In the genomic region with DNA sequence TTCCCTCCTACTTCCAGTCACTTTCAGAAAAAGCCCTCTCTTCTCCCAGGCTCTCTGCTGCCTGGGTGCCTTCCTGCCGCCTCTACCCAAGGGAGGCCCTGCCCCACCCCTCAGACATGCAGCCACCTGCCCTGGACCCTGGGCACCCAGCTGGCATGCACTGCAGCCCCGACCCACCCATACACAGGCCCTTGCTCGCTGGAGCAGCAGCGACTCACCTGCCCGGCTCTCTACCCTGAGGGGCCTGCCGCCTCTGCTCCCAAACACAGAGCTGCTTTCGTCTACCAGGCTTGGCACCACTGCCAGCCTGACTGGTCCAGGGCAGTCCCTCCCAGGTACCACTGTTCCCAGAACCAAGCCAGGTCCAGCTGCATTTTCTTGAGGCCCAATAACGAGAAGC, we compare ENCODE assay signal across 17 cellular contexts. TPM values are rescaled to one million over a fixed set of nuclear protein-coding genes. Genes with fewer than 3 reads are reported as not detected.
DNase-seq lines count a peak whose midpoint lies in the region; ATAC-seq and TF ChIP-seq lines count a peak whose summit lies in the region.
"Had no signal": no experiment of that assay in that cellular context is flagged by ENCODE, and none has a peak within 500 bp of the region (broad histone marks: within the 10 kb centered on the region; RNA-seq: fewer than 3 reads in every experiment).

No MANE protein-coding gene starts in this region.

- H3K27ac Mint-ChIP-seq in chondrocyte (ENCODE audit: unreplicated experiment) (no peak overlapping the region), neural progenitor cell (peak overlapping the region; percentile 12)
- H3K27ac Mint-ChIP-seq in naive thymus-derived CD4-positive, alpha-beta T cell, result no peak overlapping the region

- H3F3A ChIP-seq in neural progenitor cell (ENCODE audit: low read depth), result no peaks in the 10 kb centered on the region

- TF ChIP-seq CTCF in chondrocyte (IDR thresholded peaks at IDR 0.05) (no peak), neural progenitor cell (IDR thresholded peaks at IDR 0.05) (no peak)

- H3K4me1 Mint-ChIP-seq in chondrocyte (ENCODE audit: low read depth), result no peaks in the 10 kb centered on the region
- no peaks in the 10 kb centered on the region for H3K4me1 Mint-ChIP-seq in neural progenitor cell
- H3K4me1 Mint-ChIP-seq in naive thymus-derived CD4-positive, alpha-beta T cell, result peaks cover 0 to 6% (median 0%) of the 10 kb centered on the region in 7 donors
- H3K4me1 Mint-ChIP-seq: CD4-positive, CD25-positive, alpha-beta regulatory T cell had no signal

- no peak overlapping the region for H3K9ac ChIP-seq in neural progenitor cell

- H3K4me3 Mint-ChIP-seq in chondrocyte (ENCODE audit: unreplicated experiment), result no peak overlapping the region
- no peak overlapping the region for H3K4me3 Mint-ChIP-seq in neural progenitor cell
- H3K4me3 Mint-ChIP-seq in naive thymus-derived CD4-positive, alpha-beta T cell, result no peak overlapping the region
- H3K4me3 Mint-ChIP-seq: CD4-positive, CD25-positive, alpha-beta regulatory T cell had no signal

- ATAC-seq in Right ventricle myocardium inferior, result no peak
- no peak for ATAC-seq in right cardiac atrium
- ATAC-seq in naive thymus-derived CD4-positive, alpha-beta T cell, result no peak
- ATAC-seq: HCT116, PC-3 had no signal

- H3K27me3 ChIP-seq in right cardiac atrium (ENCODE audit: control insufficient read depth, insufficient read depth) (no peaks in the 10 kb centered on the region), neural progenitor cell (no peaks in the 10 kb centered on the region)
- H3K27me3 ChIP-seq in naive thymus-derived CD4-positive, alpha-beta T cell (ENCODE audit: control insufficient read depth in 2 of 2, insufficient read depth in 2 of 2, low read length in 2 of 2), result no peaks in the 10 kb centered on the region

- H3K36me3 ChIP-seq in neural progenitor cell, result no peaks in the 10 kb centered on the region
- peaks cover 0 to 38% (median 0%) of the 10 kb centered on the region in 3 experiments for H3K36me3 ChIP-seq in naive thymus-derived CD4-positive, alpha-beta T cell (ENCODE audit: control insufficient read depth in 2 of 3, insufficient read depth in 3 of 3, low read length in 3 of 3)

- CTCF ChIA-PET in naive thymus-derived CD4-positive, alpha-beta T cell (lab: Charles Lee), result no interaction called here

- intact Hi-C loops in Right ventricle myocardium inferior (cut with DNase I) (no loop called here), right cardiac atrium (cut with DNase I) (no loop called here)
- intact Hi-C loops in naive thymus-derived CD4-positive, alpha-beta T cell (cut with micrococcal nuclease), result no loop called here

- POLR2A ChIA-PET in naive thymus-derived CD4-positive, alpha-beta T cell (lab: Charles Lee), result no interaction called here

- DNase-seq in Right ventricle myocardium inferior (ENCODE audit: missing footprints), result peak; percentile 57
- no peak for DNase-seq in right cardiac atrium
- DNase-seq in chondrocyte (ENCODE audit: low spot score), result peak; percentile 88
- DNase-seq in neural progenitor cell (ENCODE audit: low spot score), result no peak
- no peak for DNase-seq in C1 segment of cervical spinal cord (lab: John Stamatoyannopoulos, UW)
- no peak for DNase-seq in SKM-1 (lab: John Stamatoyannopoulos, UW; ENCODE audit: unreplicated experiment)
- no peak for DNase-seq in naive thymus-derived CD4-positive, alpha-beta T cell
- DNase-seq: AML-193; CD4-positive, CD25-positive, alpha-beta regulatory T cell; DND-41; GDM1; Kasumi-1; NCI-H1436 treated with DMSO at 0.1 percent for 48 hours; NCI-H2081; NCI-H748 treated with DMSO at 0.1 percent for 48 hours; PC-3 had no signal

- H2AFZ ChIP-seq in neural progenitor cell (replicated peaks), result no peak overlapping the region

- no peaks in the 10 kb centered on the region for H3K9me3 ChIP-seq in right cardiac atrium (ENCODE audit: control insufficient read depth, low read length)
- H3K9me3 ChIP-seq in neural progenitor cell (ENCODE audit: low read depth), result no peaks in the 10 kb centered on the region
- H3K9me3 ChIP-seq in naive thymus-derived CD4-positive, alpha-beta T cell (ENCODE audit: control insufficient read depth in 2 of 3, low read length in 3 of 3), result no peaks in the 10 kb centered on the region

- H3K27ac ChIP-seq in right cardiac atrium (ENCODE audit: low read length) (no peak overlapping the region), neural progenitor cell (no peak overlapping the region)
- no peak overlapping the region for H3K27ac ChIP-seq in naive thymus-derived CD4-positive, alpha-beta T cell (ENCODE audit: low read depth, low read length)

- no peaks in the 10 kb centered on the region for H3K9me3 Mint-ChIP-seq in chondrocyte (ENCODE audit: low read depth)
- no peaks in the 10 kb centered on the region for H3K9me3 Mint-ChIP-seq in neural progenitor cell
- H3K9me3 Mint-ChIP-seq in naive thymus-derived CD4-positive, alpha-beta T cell, result no peaks in the 10 kb centered on the region
- H3K9me3 Mint-ChIP-seq: CD4-positive, CD25-positive, alpha-beta regulatory T cell had no signal

- H3K4me3 ChIP-seq in right cardiac atrium (ENCODE audit: low read length), result no peak overlapping the region
- no peak overlapping the region for H3K4me3 ChIP-seq in neural progenitor cell
- H3K4me3 ChIP-seq in naive thymus-derived CD4-positive, alpha-beta T cell (ENCODE audit: low read length), result no peak overlapping the region

- no peaks in the 10 kb centered on the region for H4K20me1 ChIP-seq in neural progenitor cell (ENCODE audit: low read depth)

- 80% methylated on average over 8 of the region's 8 CpGs for WGBS in right cardiac atrium

- H3K36me3 Mint-ChIP-seq in chondrocyte (ENCODE audit: low read depth) (peaks cover 19% of the 10 kb centered on the region), neural progenitor cell (peaks cover 7% of the 10 kb centered on the region)
- H3K36me3 Mint-ChIP-seq in naive thymus-derived CD4-positive, alpha-beta T cell, result peaks cover 0 to 13% (median 0%) of the 10 kb centered on the region in 5 donors

- no peaks in the 10 kb centered on the region for H3K4me1 ChIP-seq in right cardiac atrium (ENCODE audit: control insufficient read depth, insufficient read depth, low read length)
- no peaks in the 10 kb centered on the region for H3K4me1 ChIP-seq in neural progenitor cell
- no peaks in the 10 kb centered on the region for H3K4me1 ChIP-seq in naive thymus-derived CD4-positive, alpha-beta T cell (ENCODE audit: control insufficient read depth in 2 of 2, insufficient read depth in 2 of 2, low read length in 2 of 2)

- H3K4me2 ChIP-seq in neural progenitor cell, result no peak overlapping the region

- H3K79me2 ChIP-seq in neural progenitor cell (ENCODE audit: low read depth), result no peaks in the 10 kb centered on the region

- H3K27me3 Mint-ChIP-seq in chondrocyte (ENCODE audit: low read depth), result no peaks in the 10 kb centered on the region
- peaks cover 8% of the 10 kb centered on the region for H3K27me3 Mint-ChIP-seq in neural progenitor cell (ENCODE audit: insufficient read depth, low read depth)
- H3K27me3 Mint-ChIP-seq in naive thymus-derived CD4-positive, alpha-beta T cell, result no peaks in the 10 kb centered on the region
- H3K27me3 Mint-ChIP-seq: CD4-positive, CD25-positive, alpha-beta regulatory T cell had no signal

RNA-seq across cellular contexts. Expression of gene TSSK2, which starts 1.2 kb away (rescaled TPM):
- total RNA-seq in Right ventricle myocardium inferior, result not detected
- not detected for total RNA-seq in right cardiac atrium
- 0.09 TPM for polyA plus RNA-seq in right cardiac atrium
- total RNA-seq in chondrocyte, result not detected in 3 replicates
- not detected in 2 replicates for total RNA-seq in neural progenitor cell (ENCODE audit: low replicate concordance)
- under 1 TPM in 1 of 5 experiments, not detected in 4; 0.42 TPM for total RNA-seq in naive thymus-derived CD4-positive, alpha-beta T cell
- polyA plus RNA-seq in naive thymus-derived CD4-positive, alpha-beta T cell, result not detected
- total RNA-seq: CD4-positive, CD25-positive, alpha-beta regulatory T cell; PC-3 had no signal
- polyA plus RNA-seq: CD4-positive, CD25-positive, alpha-beta regulatory T cell had no signal

RNA-seq across cellular contexts. Expression of gene DGCR2, which starts 7.7 kb away (rescaled TPM):
- total RNA-seq in Right ventricle myocardium inferior, result 29.9 TPM
- 10 to 100 TPM; 28.9 to 38.8 (median 35.4) TPM for total RNA-seq in right cardiac atrium
- polyA plus RNA-seq in right cardiac atrium, result 34.9 TPM
- 44.4 to 55.6 TPM (median 45.8 TPM) in 3 replicates for total RNA-seq in chondrocyte
- 20.6 and 50.9 TPM in 2 replicates for total RNA-seq in neural progenitor cell (ENCODE audit: low replicate concordance)
- 10 to 100 TPM; 38.8 to 79.1 (median 50.4) TPM for total RNA-seq in naive thymus-derived CD4-positive, alpha-beta T cell
- 10 to 100 TPM; 46.2 to 81.9 TPM for polyA plus RNA-seq in naive thymus-derived CD4-positive, alpha-beta T cell

RNA-seq across cellular contexts. Expression of gene ESS2, which starts 14.6 kb away (rescaled TPM):
- total RNA-seq in Right ventricle myocardium inferior, result 8.8 TPM
- total RNA-seq in right cardiac atrium, result 10 to 100 TPM in 3 of 4 donors, 1 to 10 TPM in 1; 9.3 to 11.1 (median 10.4) TPM
- 11.2 TPM for polyA plus RNA-seq in right cardiac atrium
- 17.8 to 18.3 TPM (median 18.3 TPM) in 3 replicates for total RNA-seq in chondrocyte
- total RNA-seq in neural progenitor cell (ENCODE audit: low replicate concordance), result 7.2 and 12.5 TPM in 2 replicates
- 10 to 100 TPM; 18.3 to 51.6 (median 20.6) TPM for total RNA-seq in naive thymus-derived CD4-positive, alpha-beta T cell
- polyA plus RNA-seq in naive thymus-derived CD4-positive, alpha-beta T cell, result 10 to 100 TPM in 1 of 2 donors, 1 to 10 TPM in 1; 8.4 to 13.9 TPM

RNA-seq across cellular contexts. Expression of gene GSC2, which starts 20.2 kb away (rescaled TPM):
- total RNA-seq in Right ventricle myocardium inferior (not detected), right cardiac atrium (not detected), chondrocyte (not detected in 3 replicates), neural progenitor cell (ENCODE audit: low replicate concordance) (not detected in 2 replicates)
- not detected for polyA plus RNA-seq in right cardiac atrium
- total RNA-seq in naive thymus-derived CD4-positive, alpha-beta T cell, result not detected
- polyA plus RNA-seq in naive thymus-derived CD4-positive, alpha-beta T cell, result not detected
- total RNA-seq: CD4-positive, CD25-positive, alpha-beta regulatory T cell; PC-3 had no signal
- polyA plus RNA-seq: CD4-positive, CD25-positive, alpha-beta regulatory T cell had no signal

RNA-seq across cellular contexts. Expression of gene SLC25A1, which starts 48.7 kb away (rescaled TPM):
- total RNA-seq in Right ventricle myocardium inferior (28.7 TPM), right cardiac atrium (10 to 100 TPM; 11.2 to 25.2 (median 18.6) TPM), chondrocyte (101 to 111 TPM (median 107 TPM) in 3 replicates), neural progenitor cell (ENCODE audit: low replicate concordance) (28.6 and 97.0 TPM in 2 replicates)
- 26.5 TPM for polyA plus RNA-seq in right cardiac atrium
- 10 to 100 TPM; 19.3 to 34.0 (median 30.7) TPM for total RNA-seq in naive thymus-derived CD4-positive, alpha-beta T cell
- 10 to 100 TPM; 39.4 to 66.5 TPM for polyA plus RNA-seq in naive thymus-derived CD4-positive, alpha-beta T cell

Comparison
In these comparisons a context has a peak if more than half of its experiments do, and no peak if none do; other contexts are left out.
1. DNase-seq: peak in Right ventricle myocardium inferior (single experiment) and chondrocyte (single experiment); none in right cardiac atrium (0 of 3), neural progenitor cell (single experiment), C1 segment of cervical spinal cord (0 of 14), SKM-1 (single experiment) and naive thymus-derived CD4-positive, alpha-beta T cell (0 of 9).